In genomic region chr12:5840900-5841299, GRCh38 we compare ENCODE assay signal across 25 cellular contexts.
"Had no signal": no experiment of that assay in that cellular context is flagged by ENCODE, and none has a peak within 500 bp of the region (broad histone marks: within the 10 kb centered on the region; RNA-seq: fewer than 3 reads in every experiment).

No MANE protein-coding gene starts in this region.

- H3K4me3 ChIP-seq: adrenal gland, ascending aorta, left lung, lung, neural progenitor cell, testis, uterus had no signal

- H3K36me3 ChIP-seq: adrenal gland, ascending aorta, brain microvascular endothelial cell, left lung, neural progenitor cell, uterus, WERI-Rb-1 had no signal

- H3K27ac ChIP-seq: adrenal gland, ascending aorta, brain microvascular endothelial cell, left lung, neural progenitor cell, testis, uterus, WERI-Rb-1 had no signal

- ATAC-seq: esophagus mucosa; left lung; naive thymus-derived CD8-positive, alpha-beta T cell; stimulated activated naive B cell treated with anti-CD40 and anti-IgM and Interleukin-4, amounts not matched to agents 10 μg/mL and 1 μg/mL and 100 μg/mL, for 72 hours had no signal

- DNase-seq: activated CD4-positive, alpha-beta T cell treated with anti-CD3 and anti-CD28 coated beads for 1 hour; activated CD8-positive, alpha-beta memory T cell treated with anti-CD3 and anti-CD28 coated beads for 24 hours; activated CD8-positive, alpha-beta memory T cell treated with anti-CD3 and anti-CD28 coated beads, Interleukin-2, amount 50 U/mL, for 4 hours; activated naive CD4-positive, alpha-beta T cell; activated T-cell treated with anti-CD3 and anti-CD28 coated beads, Interleukin-2, amount 50 U/mL, for 24 hours; adrenal gland; brain microvascular endothelial cell; effector memory CD4-positive, alpha-beta T cell; foreskin melanocyte; hypothalamus; islet precursor cell; left lung; naive thymus-derived CD8-positive, alpha-beta T cell; retina; stimulated activated CD4-positive, alpha-beta T cell treated with anti-CD3 and anti-CD28 coated beads, Interleukin-2, amount 100 ng/mL, for 48 hours; stimulated activated CD8-positive, alpha-beta memory T cell treated with anti-CD3 and anti-CD28 coated beads, Interleukin-4, amount 100 ng/mL, for 48 hours; stimulated activated naive B cell treated with anti-CD40 and anti-IgM and Interleukin-4, amounts not matched to agents 10 μg/mL and 1 μg/mL and 100 μg/mL, for 72 hours; testis; trophoblast cell; uterus; WERI-Rb-1 had no signal

- H3K27me3 ChIP-seq: adrenal gland, ascending aorta, brain microvascular endothelial cell, left lung, neural progenitor cell, testis, uterus had no signal

- H3K9me3 ChIP-seq: adrenal gland, ascending aorta, left lung, testis, uterus had no signal

- H3K4me1 ChIP-seq: adrenal gland, ascending aorta, left lung, neural progenitor cell, testis, uterus had no signal
